13 cellular contexts compared by ENCODE assay signal in genomic region chr9:37938121-37938906, GRCh38. TPM values are rescaled to one million over a fixed set of nuclear protein-coding genes. Genes with fewer than 3 reads are reported as not detected.
DNase-seq lines count a peak whose midpoint lies in the region; ATAC-seq, FAIRE-seq and TF ChIP-seq lines count a peak whose summit lies in the region.
"Had no signal": no experiment of that assay in that cellular context is flagged by ENCODE, and none has a peak within 500 bp of the region (broad histone marks: within the 10 kb centered on the region; RNA-seq: fewer than 3 reads in every experiment).

No MANE protein-coding gene starts in this region.

- H2AFZ ChIP-seq in fibroblast of lung (ENCODE audit: low read length) = no peak overlapping the region

- H3K9ac ChIP-seq in fibroblast of lung (ENCODE audit: insufficient read depth, low read length) = no peak overlapping the region

- no peak for ATAC-seq in activated T-helper 17 cell treated with anti-CD3 and anti-CD28 coated beads, Interleukin-2, amount 50 U/mL, for 72 hours (replicated peaks)
- ATAC-seq: stimulated activated naive CD8-positive, alpha-beta T cell treated with anti-CD3 and anti-CD28 coated beads, Interleukin-15, Interleukin-2, amounts not matched to agents 100 U/mL and 50 U/mL, for 24 hours had no signal

- H3K27me3 ChIP-seq in fibroblast of lung (ENCODE audit: control insufficient read depth, insufficient read depth, low read length) = no peaks in the 10 kb centered on the region

- H3K4me3 ChIP-seq in fibroblast of lung (replicated peaks in 1 of 4; ENCODE audit: control extremely low read depth in 1 of 4, insufficient read depth in 1 of 4, low read depth in 3 of 4, low read length in 4 of 4) = no peak overlapping the region
- H3K4me3 ChIP-seq: HAP-1 had no signal

- H3K36me3 Mint-ChIP-seq in nephron (ENCODE audit: low read depth) = no peaks in the 10 kb centered on the region
- no peaks in the 10 kb centered on the region for H3K36me3 Mint-ChIP-seq in activated T-helper 17 cell treated with anti-CD3 and anti-CD28 coated beads, Interleukin-2, amount 50 U/mL, for 72 hours (ENCODE audit: low read depth)

- peak overlapping the region; percentile 87 to 96 (median 92) for H3K27ac Mint-ChIP-seq in nephron
- H3K27ac Mint-ChIP-seq in activated T-helper 17 cell treated with anti-CD3 and anti-CD28 coated beads, Interleukin-2, amount 50 U/mL, for 72 hours = no peak overlapping the region

- peak overlapping the region; percentile 79 for H3K27ac ChIP-seq in fibroblast of lung (ENCODE audit: insufficient read depth, low read length)
- H3K27ac ChIP-seq: VCaP had no signal

- peaks cover 34% of the 10 kb centered on the region for H3K4me1 ChIP-seq in fibroblast of lung (ENCODE audit: control insufficient read depth, extremely low read depth, insufficient read depth, low read length)
- H3K4me1 ChIP-seq: HAP-1 had no signal

- no peaks in the 10 kb centered on the region for H3K36me3 ChIP-seq in fibroblast of lung (ENCODE audit: control insufficient read depth, insufficient read depth, low read length)
- H3K36me3 ChIP-seq: HAP-1 had no signal

- peaks cover 6% of the 10 kb centered on the region for H3K27me3 Mint-ChIP-seq in nephron (ENCODE audit: low read depth)
- no peaks in the 10 kb centered on the region for H3K27me3 Mint-ChIP-seq in activated T-helper 17 cell treated with anti-CD3 and anti-CD28 coated beads, Interleukin-2, amount 50 U/mL, for 72 hours

- H3K4me2 ChIP-seq in fibroblast of lung (ENCODE audit: extremely low read depth, insufficient read depth, low read length) = peak overlapping the region; percentile 1

- H3K4me3 Mint-ChIP-seq in nephron = peak overlapping the region in 2 of 3 experiments; percentile 29 to 45
- no peak overlapping the region for H3K4me3 Mint-ChIP-seq in activated T-helper 17 cell treated with anti-CD3 and anti-CD28 coated beads, Interleukin-2, amount 50 U/mL, for 72 hours

- peaks cover 67% of the 10 kb centered on the region for H3K4me1 Mint-ChIP-seq in nephron
- H3K4me1 Mint-ChIP-seq in activated T-helper 17 cell treated with anti-CD3 and anti-CD28 coated beads, Interleukin-2, amount 50 U/mL, for 72 hours = no peaks in the 10 kb centered on the region

- TF ChIP-seq CTCF in fibroblast of lung (conservative IDR thresholded peaks at IDR 0.05 in 1 of 2, IDR thresholded peaks at IDR 0.05 in 1 of 2; ENCODE audit: low read depth in 1 of 2, low read length in 2 of 2) (no peak), nephron (IDR thresholded peaks at IDR 0.05; ENCODE audit: unreplicated experiment in 3 of 3) (no peak)

- H3K79me2 ChIP-seq in fibroblast of lung (ENCODE audit: control insufficient read depth, insufficient read depth, low read length) = peaks cover 3% of the 10 kb centered on the region

- no peak for FAIRE-seq in GM12892 (lab: Jason Lieb, UNC)

- no peaks in the 10 kb centered on the region for H3K9me3 Mint-ChIP-seq in nephron
- H3K9me3 Mint-ChIP-seq in activated T-helper 17 cell treated with anti-CD3 and anti-CD28 coated beads, Interleukin-2, amount 50 U/mL, for 72 hours = no peaks in the 10 kb centered on the region

- no peak for TF ChIP-seq POLR2A in GM12892 (IDR thresholded peaks at IDR 0.05; ENCODE audit: low read depth, low read length)

- H4K20me1 ChIP-seq in fibroblast of lung (ENCODE audit: control insufficient read depth, extremely low read depth, insufficient read depth, low read length) = no peaks in the 10 kb centered on the region

- peak; percentile 83 for DNase-seq in COLO829 (ENCODE audit: low spot score)
- DNase-seq in RPMI7951 (ENCODE audit: low read depth) = peak; percentile 98
- DNase-seq in fibroblast of lung (ENCODE audit: low read depth in 2 of 2) = peak; percentile 74 to 86
- DNase-seq in CD1c-positive myeloid dendritic cell (ENCODE audit: extremely low spot score) = no peak
- DNase-seq in GM12892 (ENCODE audit: insufficient read length) = no peak
- DNase-seq in germinal center (ENCODE audit: low spot score) = no peak
- DNase-seq: central memory CD4-positive, alpha-beta T cell; occipital lobe; stimulated activated naive CD8-positive, alpha-beta T cell treated with anti-CD3 and anti-CD28 coated beads, Interleukin-15, Interleukin-2, amounts not matched to agents 100 U/mL and 50 U/mL, for 24 hours had no signal

- no peaks in the 10 kb centered on the region for H3K9me3 ChIP-seq in fibroblast of lung (ENCODE audit: control insufficient read depth, insufficient read depth, low read depth, low read length)
- H3K9me3 ChIP-seq: HAP-1 had no signal

RNA-seq across cellular contexts. Expression of gene SLC25A51, which starts 34.4 kb away (rescaled TPM):
- total RNA-seq in RPMI7951 (2014; rRNA removed; shearing (Covaris generic)) = 47.2 and 55.5 TPM in 2 replicates
- total RNA-seq in fibroblast of lung = 91.7 and 100 TPM in 2 replicates
- 39.3 and 41.6 TPM in 2 replicates for polyA plus RNA-seq in fibroblast of lung
- 18.3 and 19.8 TPM in 2 replicates for polyA plus RNA-seq in fibroblast of lung (2012)
- 41.1 and 58.5 TPM in 2 replicates for polyA minus RNA-seq in fibroblast of lung (ENCODE audit: low replicate concordance)
- total RNA-seq in activated T-helper 17 cell treated with anti-CD3 and anti-CD28 coated beads, Interleukin-2, amount 50 U/mL, for 72 hours = 10 to 100 TPM; 20.4 to 34.7 TPM
- polyA plus RNA-seq in GM12892 (2012; ENCODE audit: missing spikeins) = 10.7 TPM

Comparison
In these comparisons a context has a peak if more than half of its experiments do, and no peak if none do; other contexts are left out.
1. DNase-seq: peak in COLO829 (single experiment), RPMI7951 (single experiment) and fibroblast of lung (2 of 2); none in CD1c-positive myeloid dendritic cell (single experiment), GM12892 (single experiment) and germinal center (single experiment).